Comparison of ENCODE assay signal across 17 cellular contexts in the genomic region with DNA sequence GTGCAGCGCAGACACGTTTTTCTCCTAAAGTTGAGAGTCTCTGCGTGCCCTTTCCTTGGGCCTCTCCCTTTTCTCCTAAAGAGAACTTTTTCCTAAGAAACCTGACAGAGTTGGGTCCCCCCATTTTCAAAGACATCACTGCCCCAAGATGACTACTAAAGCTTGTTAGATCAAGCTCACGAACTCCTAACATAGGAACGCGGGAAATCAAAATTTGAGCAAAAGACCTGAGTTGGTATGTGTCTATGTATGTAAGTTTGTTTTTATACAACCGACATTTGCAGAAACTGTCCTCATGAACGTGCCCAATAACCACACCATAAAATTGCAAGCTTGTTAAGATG. TPM values are rescaled to one million over a fixed set of nuclear protein-coding genes. Genes with fewer than 3 reads are reported as not detected.
DNase-seq lines count a peak whose midpoint lies in the region; ATAC-seq and TF ChIP-seq lines count a peak whose summit lies in the region.
"Had no signal": no experiment of that assay in that cellular context is flagged by ENCODE, and none has a peak within 500 bp of the region (broad histone marks: within the 10 kb centered on the region; RNA-seq: fewer than 3 reads in every experiment).

No MANE protein-coding gene starts in this region.

- peak overlapping the region; percentile 50 for H3K27ac Mint-ChIP-seq in T-helper 1 cell treated with Interleukin-12 subunit alpha and Interleukin-12 subunit beta and Interleukin-4 antibody, amounts not matched to agents 30 μg/mL and 1 μg/mL, for 36 hours
- no peak overlapping the region for H3K27ac Mint-ChIP-seq in GM23338
- H3K27ac Mint-ChIP-seq in activated naive CD8-positive, alpha-beta T cell treated with anti-CD3 and anti-CD28 coated beads, Interleukin-2, amount 10 ng/mL, durations not matched to agents 7 days and 5 days: peak overlapping the region; percentile 23
- no peak overlapping the region for H3K27ac Mint-ChIP-seq in natural killer cell treated with Interleukin-12 subunit alpha and Interleukin-12 subunit beta and Interleukin-15 and Interleukin-18, amount 100 ng/mL, for 72 hours
- H3K27ac Mint-ChIP-seq: activated CD4-positive, alpha-beta memory T cell treated with anti-CD3 and anti-CD28 coated beads, Interleukin-2, amount 10 ng/mL, durations not matched to agents 7 days and 5 days had no signal

- H3K4me3 Mint-ChIP-seq in T-helper 1 cell treated with Interleukin-12 subunit alpha and Interleukin-12 subunit beta and Interleukin-4 antibody, amounts not matched to agents 30 μg/mL and 1 μg/mL, for 36 hours: no peak overlapping the region
- H3K4me3 Mint-ChIP-seq in GM23338: peak overlapping the region; percentile 54; the same call in 1 of the 3 replicates
- no peak overlapping the region for H3K4me3 Mint-ChIP-seq in activated naive CD8-positive, alpha-beta T cell treated with anti-CD3 and anti-CD28 coated beads, Interleukin-2, amount 10 ng/mL, durations not matched to agents 7 days and 5 days
- H3K4me3 Mint-ChIP-seq in natural killer cell treated with Interleukin-12 subunit alpha and Interleukin-12 subunit beta and Interleukin-15 and Interleukin-18, amount 100 ng/mL, for 72 hours: peak overlapping the region; percentile 5
- H3K4me3 Mint-ChIP-seq: activated CD4-positive, alpha-beta memory T cell treated with anti-CD3 and anti-CD28 coated beads, Interleukin-2, amount 10 ng/mL, durations not matched to agents 7 days and 5 days had no signal

- H3F3A ChIP-seq in GM23338 (replicated peaks; ENCODE audit: low read depth): peaks cover 48% of the 10 kb centered on the region

- ATAC-seq in GM23338: no peak
- no peak for ATAC-seq in activated naive CD8-positive, alpha-beta T cell treated with anti-CD3 and anti-CD28 coated beads, Interleukin-2, amount 10 ng/mL, durations not matched to agents 7 days and 5 days (ENCODE audit: low read depth)
- ATAC-seq in natural killer cell treated with Interleukin-12 subunit alpha and Interleukin-12 subunit beta and Interleukin-15 and Interleukin-18, amount 100 ng/mL, for 72 hours: no peak
- ATAC-seq in GM18517 (IDR thresholded peaks at IDR 0.05; ENCODE audit: unreplicated experiment): no peak
- ATAC-seq in GM19463 (IDR thresholded peaks at IDR 0.05; ENCODE audit: unreplicated experiment): no peak
- ATAC-seq: HCT116, Right ventricle myocardium inferior, upper lobe of right lung had no signal

- H3K9me3 Mint-ChIP-seq in T-helper 1 cell treated with Interleukin-12 subunit alpha and Interleukin-12 subunit beta and Interleukin-4 antibody, amounts not matched to agents 30 μg/mL and 1 μg/mL, for 36 hours: no peaks in the 10 kb centered on the region
- peaks cover 4% of the 10 kb centered on the region; the same call in 2 of the 3 replicates for H3K9me3 Mint-ChIP-seq in GM23338
- peaks cover 5% of the 10 kb centered on the region for H3K9me3 Mint-ChIP-seq in activated naive CD8-positive, alpha-beta T cell treated with anti-CD3 and anti-CD28 coated beads, Interleukin-2, amount 10 ng/mL, durations not matched to agents 7 days and 5 days
- no peaks in the 10 kb centered on the region for H3K9me3 Mint-ChIP-seq in natural killer cell treated with Interleukin-12 subunit alpha and Interleukin-12 subunit beta and Interleukin-15 and Interleukin-18, amount 100 ng/mL, for 72 hours
- H3K9me3 Mint-ChIP-seq: activated CD4-positive, alpha-beta memory T cell treated with anti-CD3 and anti-CD28 coated beads, Interleukin-2, amount 10 ng/mL, durations not matched to agents 7 days and 5 days had no signal

- H3K4me1 Mint-ChIP-seq in T-helper 1 cell treated with Interleukin-12 subunit alpha and Interleukin-12 subunit beta and Interleukin-4 antibody, amounts not matched to agents 30 μg/mL and 1 μg/mL, for 36 hours (ENCODE audit: low read depth): peaks cover 19% of the 10 kb centered on the region
- H3K4me1 Mint-ChIP-seq in GM23338: peaks cover 40% of the 10 kb centered on the region
- H3K4me1 Mint-ChIP-seq in activated naive CD8-positive, alpha-beta T cell treated with anti-CD3 and anti-CD28 coated beads, Interleukin-2, amount 10 ng/mL, durations not matched to agents 7 days and 5 days: peaks cover 23% of the 10 kb centered on the region
- peaks cover 20 to 22% of the 10 kb centered on the region in 2 donors for H3K4me1 Mint-ChIP-seq in natural killer cell treated with Interleukin-12 subunit alpha and Interleukin-12 subunit beta and Interleukin-15 and Interleukin-18, amount 100 ng/mL, for 72 hours (ENCODE audit: low read depth in 2 of 2)

- H3K9me2 ChIP-seq in GM23338 (ENCODE audit: insufficient read depth): no peaks in the 10 kb centered on the region

- H3K4me3 ChIP-seq in GM23338: peak overlapping the region; percentile 47; the same call in 1 of the 2 replicates
- H3K4me3 ChIP-seq: mucosa of descending colon, upper lobe of right lung had no signal

- H3K4me2 ChIP-seq in GM23338: no peak overlapping the region

- H3K79me2 ChIP-seq in GM23338 (replicated peaks; ENCODE audit: insufficient read depth): no peaks in the 10 kb centered on the region

- H2AFZ ChIP-seq in GM23338: no peak overlapping the region

- peaks cover 11% of the 10 kb centered on the region for H3K36me3 Mint-ChIP-seq in T-helper 1 cell treated with Interleukin-12 subunit alpha and Interleukin-12 subunit beta and Interleukin-4 antibody, amounts not matched to agents 30 μg/mL and 1 μg/mL, for 36 hours (ENCODE audit: low read depth)
- H3K36me3 Mint-ChIP-seq in GM23338 (ENCODE audit: low read depth): no peaks in the 10 kb centered on the region; the same call in 2 of the 3 replicates
- H3K36me3 Mint-ChIP-seq in activated naive CD8-positive, alpha-beta T cell treated with anti-CD3 and anti-CD28 coated beads, Interleukin-2, amount 10 ng/mL, durations not matched to agents 7 days and 5 days: peaks cover 3% of the 10 kb centered on the region
- H3K36me3 Mint-ChIP-seq in natural killer cell treated with Interleukin-12 subunit alpha and Interleukin-12 subunit beta and Interleukin-15 and Interleukin-18, amount 100 ng/mL, for 72 hours: no peaks in the 10 kb centered on the region

- peaks cover 49% of the 10 kb centered on the region for H3K4me1 ChIP-seq in GM23338 (ENCODE audit: insufficient read depth)

- TF ChIP-seq CTCF in GM23338 (conservative IDR thresholded peaks at IDR 0.05; ENCODE audit: low read depth in 2 of 2): no peak

- POLR2A ChIA-PET in activated naive CD8-positive, alpha-beta T cell treated with anti-CD3 and anti-CD28 coated beads, Interleukin-2, amount 10 ng/mL, durations not matched to agents 7 days and 5 days (lab: Charles Lee): no interaction called here

- H3K36me3 ChIP-seq in GM23338 (ENCODE audit: insufficient read depth): no peaks in the 10 kb centered on the region
- H3K36me3 ChIP-seq: upper lobe of right lung had no signal

- H3K27me3 ChIP-seq in GM23338 (ENCODE audit: insufficient read depth): peaks cover 94% of the 10 kb centered on the region

- H4K20me1 ChIP-seq in GM23338 (replicated peaks; ENCODE audit: insufficient read depth): peaks cover 35% of the 10 kb centered on the region

- peaks cover 90% of the 10 kb centered on the region for H3K27me3 Mint-ChIP-seq in T-helper 1 cell treated with Interleukin-12 subunit alpha and Interleukin-12 subunit beta and Interleukin-4 antibody, amounts not matched to agents 30 μg/mL and 1 μg/mL, for 36 hours (ENCODE audit: low read depth)
- peaks cover 95% of the 10 kb centered on the region for H3K27me3 Mint-ChIP-seq in GM23338 (ENCODE audit: insufficient read depth, low read depth, poor library complexity)
- peaks cover 93% of the 10 kb centered on the region for H3K27me3 Mint-ChIP-seq in activated naive CD8-positive, alpha-beta T cell treated with anti-CD3 and anti-CD28 coated beads, Interleukin-2, amount 10 ng/mL, durations not matched to agents 7 days and 5 days
- peaks cover 59 to 75% of the 10 kb centered on the region in 2 donors for H3K27me3 Mint-ChIP-seq in natural killer cell treated with Interleukin-12 subunit alpha and Interleukin-12 subunit beta and Interleukin-15 and Interleukin-18, amount 100 ng/mL, for 72 hours

- DNase-seq in T-helper 1 cell (no peak), GM23338 (ENCODE audit: low spot score) (no peak), hypothalamus (lab: John Stamatoyannopoulos, UW) (no peak)
- DNase-seq in activated naive CD8-positive, alpha-beta T cell treated with anti-CD3 and anti-CD28 coated beads, Interleukin-2, amount 10 ng/mL, durations not matched to agents 7 days and 5 days: no peak
- DNase-seq in natural killer cell treated with Interleukin-12 subunit alpha and Interleukin-12 subunit beta and Interleukin-15 and Interleukin-18, amount 100 ng/mL, for 72 hours (ENCODE audit: low spot score): no peak
- DNase-seq: activated CD4-positive, alpha-beta memory T cell treated with anti-CD3 and anti-CD28 coated beads, Interleukin-2, amount 10 ng/mL, durations not matched to agents 7 days and 5 days; effector CD8-positive, alpha-beta T cell; hippocampal formation; upper lobe of right lung had no signal

- no peak overlapping the region for H3K27ac ChIP-seq in GM23338 (ENCODE audit: low read depth)
- H3K27ac ChIP-seq: upper lobe of right lung had no signal

RNA-seq across cellular contexts. Expression of gene HOXD13, which starts 1.3 kb away (rescaled TPM):
- total RNA-seq in GM23338 (2014; rRNA removed; shearing (Covaris generic)): 0.47 TPM in 1 of 2 replicates, not detected in the other
- not detected in 2 replicates for polyA plus RNA-seq in GM23338 (2016; fragmentation: Nextera tagmentation; extraction: Ambion mirVana)
- not detected for total RNA-seq in activated naive CD8-positive, alpha-beta T cell treated with anti-CD3 and anti-CD28 coated beads, Interleukin-2, amount 10 ng/mL, durations not matched to agents 7 days and 5 days
- total RNA-seq in natural killer cell treated with Interleukin-12 subunit alpha and Interleukin-12 subunit beta and Interleukin-15 and Interleukin-18, amount 100 ng/mL, for 72 hours: not detected
- total RNA-seq: activated CD4-positive, alpha-beta memory T cell treated with anti-CD3 and anti-CD28 coated beads, Interleukin-2, amount 10 ng/mL, durations not matched to agents 7 days and 5 days; posterior vena cava; Right ventricle myocardium inferior; upper lobe of right lung had no signal

RNA-seq across cellular contexts. Expression of gene HOXD12, which starts 5.7 kb away (rescaled TPM):
- not detected in 2 replicates for total RNA-seq in GM23338 (2014; rRNA removed; shearing (Covaris generic))
- not detected in 2 replicates for polyA plus RNA-seq in GM23338 (2016; fragmentation: Nextera tagmentation; extraction: Ambion mirVana)
- total RNA-seq in activated naive CD8-positive, alpha-beta T cell treated with anti-CD3 and anti-CD28 coated beads, Interleukin-2, amount 10 ng/mL, durations not matched to agents 7 days and 5 days: not detected
- not detected for total RNA-seq in natural killer cell treated with Interleukin-12 subunit alpha and Interleukin-12 subunit beta and Interleukin-15 and Interleukin-18, amount 100 ng/mL, for 72 hours
- total RNA-seq: A172; activated CD4-positive, alpha-beta memory T cell treated with anti-CD3 and anti-CD28 coated beads, Interleukin-2, amount 10 ng/mL, durations not matched to agents 7 days and 5 days; mucosa of descending colon; posterior vena cava; Right ventricle myocardium inferior; upper lobe of right lung had no signal

RNA-seq across cellular contexts. Expression of gene EVX2, which starts 10.1 kb away (rescaled TPM):
- total RNA-seq in GM23338 (2014; rRNA removed; shearing (Covaris generic)): 0.03 and 0.04 TPM in 2 replicates
- polyA plus RNA-seq in GM23338 (2016; fragmentation: Nextera tagmentation; extraction: Ambion mirVana): not detected in 2 replicates
- total RNA-seq in activated naive CD8-positive, alpha-beta T cell treated with anti-CD3 and anti-CD28 coated beads, Interleukin-2, amount 10 ng/mL, durations not matched to agents 7 days and 5 days: not detected
- not detected for total RNA-seq in natural killer cell treated with Interleukin-12 subunit alpha and Interleukin-12 subunit beta and Interleukin-15 and Interleukin-18, amount 100 ng/mL, for 72 hours
- total RNA-seq: A172; activated CD4-positive, alpha-beta memory T cell treated with anti-CD3 and anti-CD28 coated beads, Interleukin-2, amount 10 ng/mL, durations not matched to agents 7 days and 5 days; posterior vena cava; Right ventricle myocardium inferior; upper lobe of right lung had no signal

RNA-seq across cellular contexts. Expression of gene HOXD11, which starts 13.2 kb away (rescaled TPM):
- total RNA-seq in GM23338 (2014; rRNA removed; shearing (Covaris generic)): not detected in 2 replicates
- not detected in 2 replicates for polyA plus RNA-seq in GM23338 (2016; fragmentation: Nextera tagmentation; extraction: Ambion mirVana)
- total RNA-seq in activated naive CD8-positive, alpha-beta T cell treated with anti-CD3 and anti-CD28 coated beads, Interleukin-2, amount 10 ng/mL, durations not matched to agents 7 days and 5 days: not detected
- not detected for total RNA-seq in natural killer cell treated with Interleukin-12 subunit alpha and Interleukin-12 subunit beta and Interleukin-15 and Interleukin-18, amount 100 ng/mL, for 72 hours
- total RNA-seq: activated CD4-positive, alpha-beta memory T cell treated with anti-CD3 and anti-CD28 coated beads, Interleukin-2, amount 10 ng/mL, durations not matched to agents 7 days and 5 days; Right ventricle myocardium inferior; upper lobe of right lung had no signal

RNA-seq across cellular contexts. Expression of gene HOXD10, which starts 22.7 kb away (rescaled TPM):
- total RNA-seq in GM23338 (2014; rRNA removed; shearing (Covaris generic)): not detected in 2 replicates
- not detected in 2 replicates for polyA plus RNA-seq in GM23338 (2016; fragmentation: Nextera tagmentation; extraction: Ambion mirVana)
- total RNA-seq in activated naive CD8-positive, alpha-beta T cell treated with anti-CD3 and anti-CD28 coated beads, Interleukin-2, amount 10 ng/mL, durations not matched to agents 7 days and 5 days: not detected
- total RNA-seq in natural killer cell treated with Interleukin-12 subunit alpha and Interleukin-12 subunit beta and Interleukin-15 and Interleukin-18, amount 100 ng/mL, for 72 hours: not detected
- total RNA-seq: activated CD4-positive, alpha-beta memory T cell treated with anti-CD3 and anti-CD28 coated beads, Interleukin-2, amount 10 ng/mL, durations not matched to agents 7 days and 5 days; Right ventricle myocardium inferior had no signal

Comparison
In these comparisons a context has a peak if more than half of its experiments do, and no peak if none do; other contexts are left out.
1. H3K27ac Mint-ChIP-seq: peak in T-helper 1 cell treated with Interleukin-12 subunit alpha and Interleukin-12 subunit beta and Interleukin-4 antibody, amounts not matched to agents 30 μg/mL and 1 μg/mL, for 36 hours (single experiment) and activated naive CD8-positive, alpha-beta T cell treated with anti-CD3 and anti-CD28 coated beads, Interleukin-2, amount 10 ng/mL, durations not matched to agents 7 days and 5 days (single experiment); none in GM23338 (single experiment) and natural killer cell treated with Interleukin-12 subunit alpha and Interleukin-12 subunit beta and Interleukin-15 and Interleukin-18, amount 100 ng/mL, for 72 hours (0 of 2).
2. H3K4me3 Mint-ChIP-seq: peak in GM23338 (single experiment) and natural killer cell treated with Interleukin-12 subunit alpha and Interleukin-12 subunit beta and Interleukin-15 and Interleukin-18, amount 100 ng/mL, for 72 hours (single experiment); none in T-helper 1 cell treated with Interleukin-12 subunit alpha and Interleukin-12 subunit beta and Interleukin-4 antibody, amounts not matched to agents 30 μg/mL and 1 μg/mL, for 36 hours (single experiment) and activated naive CD8-positive, alpha-beta T cell treated with anti-CD3 and anti-CD28 coated beads, Interleukin-2, amount 10 ng/mL, durations not matched to agents 7 days and 5 days (single experiment).